In the genomic region with DNA sequence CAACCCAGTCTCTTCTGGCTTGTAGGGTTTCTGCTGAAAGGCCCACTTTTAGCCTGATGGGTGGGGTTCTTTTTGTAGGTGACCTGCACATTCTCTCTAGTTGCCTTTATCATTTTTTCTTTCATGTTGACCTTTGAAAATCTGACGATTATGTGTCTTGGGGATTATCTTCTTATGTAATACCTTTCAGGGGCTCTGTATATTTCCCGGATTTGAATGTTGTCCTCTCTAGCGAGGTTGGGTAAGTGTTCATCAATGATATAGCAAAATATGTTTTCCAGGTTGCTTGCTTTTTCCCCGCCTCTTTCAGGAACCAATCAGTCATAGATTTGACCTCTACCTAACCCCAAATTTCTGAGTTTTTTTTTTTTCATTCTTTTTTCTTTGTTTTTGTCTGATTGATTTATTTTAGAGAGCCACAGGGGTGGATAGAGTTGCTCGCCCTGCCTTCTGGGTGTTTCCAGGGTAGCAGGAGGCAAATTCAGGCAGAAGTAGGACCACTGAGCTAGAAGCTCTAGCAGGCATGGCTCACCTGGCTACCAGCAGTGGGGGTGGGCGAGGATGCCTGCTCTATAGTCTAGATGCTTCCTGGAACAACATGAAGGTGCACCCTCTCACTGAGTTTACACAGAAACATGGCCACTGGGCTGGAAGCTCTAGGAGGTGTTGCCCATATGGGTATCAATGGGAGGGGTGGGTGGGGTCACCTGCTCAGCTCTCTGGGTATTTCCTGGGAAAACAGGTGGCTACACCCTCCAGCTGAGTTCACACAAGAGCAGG, we compare ENCODE assay signal across 28 cellular contexts.
"Had no signal": no experiment of that assay in that cellular context is flagged by ENCODE, and none has a peak within 500 bp of the region (broad histone marks: within the 10 kb centered on the region; RNA-seq: fewer than 3 reads in every experiment).

No MANE protein-coding gene starts in this region.

- H3K4me3 Mint-ChIP-seq: dendritic cell treated with granulocyte-macrophage colony-stimulating factor and Interleukin-4, amounts not matched to agents 40 ng/mL and 50 ng/mL, for 4 days; effector memory CD8-positive, alpha-beta T cell; endodermal cell had no signal

- H3K36me3 ChIP-seq: colonic mucosa, esophagus muscularis mucosa, esophagus squamous epithelium, gastrocnemius medialis, heart right ventricle had no signal

- H3K27me3 Mint-ChIP-seq: dendritic cell treated with granulocyte-macrophage colony-stimulating factor and Interleukin-4, amounts not matched to agents 40 ng/mL and 50 ng/mL, for 4 days; effector memory CD8-positive, alpha-beta T cell had no signal

- H3K27ac ChIP-seq: colonic mucosa, coronary artery, dorsolateral prefrontal cortex, epithelial cell of prostate, esophagus muscularis mucosa, esophagus squamous epithelium, foreskin keratinocyte, gastrocnemius medialis, gastroesophageal sphincter, heart left ventricle, heart right ventricle had no signal

- H3K4me3 ChIP-seq: colonic mucosa, coronary artery, dorsolateral prefrontal cortex, esophagus muscularis mucosa, esophagus squamous epithelium, gastrocnemius medialis, gastroesophageal sphincter, heart left ventricle, heart right ventricle had no signal

- ATAC-seq: effector memory CD8-positive, alpha-beta T cell; esophagus mucosa; foreskin keratinocyte; gastrocnemius medialis; gastroesophageal sphincter; heart left ventricle; heart right ventricle had no signal

- H3K27ac Mint-ChIP-seq: dendritic cell treated with granulocyte-macrophage colony-stimulating factor and Interleukin-4, amounts not matched to agents 40 ng/mL and 50 ng/mL, for 4 days; effector memory CD8-positive, alpha-beta T cell; endodermal cell had no signal

- H3K4me1 ChIP-seq: colonic mucosa, esophagus muscularis mucosa, esophagus squamous epithelium, foreskin keratinocyte, gastrocnemius medialis, gastroesophageal sphincter, heart left ventricle, heart right ventricle had no signal

- H3K27me3 ChIP-seq: colonic mucosa, dorsolateral prefrontal cortex, esophagus muscularis mucosa, esophagus squamous epithelium, gastrocnemius medialis, gastroesophageal sphincter, heart left ventricle, heart right ventricle had no signal

- H3K4me1 Mint-ChIP-seq: endodermal cell had no signal

- DNase-seq: colonic mucosa; cortex of kidney; dermis blood vessel endothelial cell; dorsolateral prefrontal cortex; effector CD4-positive, alpha-beta T cell; effector CD8-positive, alpha-beta T cell; effector memory CD4-positive, alpha-beta T cell; effector memory CD8-positive, alpha-beta T cell; endodermal cell; esophagus squamous epithelium; foreskin fibroblast; foreskin keratinocyte; foreskin melanocyte; gastrocnemius medialis; glutamatergic neuron; head of caudate nucleus; heart left ventricle; heart right ventricle had no signal

- H3K9me3 ChIP-seq: colonic mucosa, esophagus muscularis mucosa, esophagus squamous epithelium, gastrocnemius medialis had no signal

- FAIRE-seq: colon, endometrium, endothelial cell of umbilical vein, frontal cortex had no signal

- H3K9me3 Mint-ChIP-seq: effector memory CD8-positive, alpha-beta T cell; endodermal cell had no signal
